ENCODE assay signal across 27 cellular contexts in the genomic region with DNA sequence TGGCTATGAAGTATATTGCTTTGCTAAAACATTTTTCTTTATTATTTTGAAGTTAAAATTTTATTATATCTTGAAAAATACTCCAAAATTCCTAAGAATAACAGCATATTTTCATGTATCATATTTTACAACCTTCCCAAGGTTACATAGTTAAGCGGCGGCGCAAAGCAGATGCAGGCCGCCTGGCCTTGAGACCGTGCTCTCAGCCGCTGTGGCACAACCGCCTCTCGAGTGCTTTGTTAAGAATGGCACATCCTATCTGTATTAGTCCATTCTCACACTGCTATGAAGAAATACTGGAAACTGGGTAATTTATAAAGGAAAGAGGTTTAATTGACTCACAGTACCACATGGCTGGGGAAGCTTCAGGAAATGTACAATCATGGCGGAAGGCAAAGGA.
"Had no signal": no experiment of that assay in that cellular context is flagged by ENCODE, and none has a peak within 500 bp of the region (broad histone marks: within the 10 kb centered on the region; RNA-seq: fewer than 3 reads in every experiment).

No MANE protein-coding gene starts in this region.

- H3K9me3 ChIP-seq: lower lobe of right lung, pancreas, prostate gland, stomach, transverse colon, upper lobe of left lung had no signal

- H3K4me3 Mint-ChIP-seq: naive thymus-derived CD8-positive, alpha-beta T cell; nephron; neural progenitor cell; stimulated activated naive B cell treated with anti-CD40 and anti-IgM and Interleukin-4, amounts not matched to agents 10 μg/mL and 1 μg/mL and 100 μg/mL, for 72 hours had no signal

- H3K27me3 ChIP-seq: neural progenitor cell, pancreas, stomach, transverse colon, upper lobe of left lung had no signal

- H3K9ac ChIP-seq: neural progenitor cell had no signal

- H3K36me3 ChIP-seq: lower lobe of right lung, neural progenitor cell, pancreas, prostate gland, stomach, transverse colon, upper lobe of left lung had no signal

- H3K9me3 Mint-ChIP-seq: neural progenitor cell; stimulated activated naive B cell treated with anti-CD40 and anti-IgM and Interleukin-4, amounts not matched to agents 10 μg/mL and 1 μg/mL and 100 μg/mL, for 72 hours had no signal

- ATAC-seq: left cardiac atrium; left lobe of liver; lower lobe of right lung; naive thymus-derived CD8-positive, alpha-beta T cell; pancreas; right cardiac atrium; sciatic nerve; stimulated activated naive B cell treated with anti-CD40 and anti-IgM and Interleukin-4, amounts not matched to agents 10 μg/mL and 1 μg/mL and 100 μg/mL, for 72 hours; stimulated activated naive CD8-positive, alpha-beta T cell treated with anti-CD3 and anti-CD28 coated beads, Interleukin-15, Interleukin-2, amounts not matched to agents 100 U/mL and 50 U/mL, for 24 hours had no signal

- DNase-seq: head of caudate nucleus; hippocampal formation; kidney glomerular epithelial cell; left cardiac atrium; lower lobe of right lung; mammary epithelial cell; mesenchymal stem cell; naive thymus-derived CD8-positive, alpha-beta T cell; pancreas; posterior cingulate gyrus; retina; right cardiac atrium; stimulated activated CD4-positive, alpha-beta T cell treated with anti-CD3 and anti-CD28 coated beads, Interleukin-12 subunit alpha, Interleukin-12 subunit beta, amount 100 ng/mL, for 4 hours; stimulated activated CD4-positive, alpha-beta T cell treated with anti-CD3 and anti-CD28 coated beads, Interleukin-15, amount 100 ng/mL, for 24 hours; stimulated activated CD4-positive, alpha-beta T cell treated with anti-CD3 and anti-CD28 coated beads, Interleukin-2, amount 100 ng/mL, for 24 hours; stimulated activated CD4-positive, alpha-beta T cell treated with anti-CD3 and anti-CD28 coated beads, Interleukin-4, amount 100 ng/mL, for 1 hour; stimulated activated naive B cell treated with anti-CD40 and anti-IgM and Interleukin-4, amounts not matched to agents 10 μg/mL and 1 μg/mL and 100 μg/mL, for 72 hours; stimulated activated naive CD8-positive, alpha-beta T cell treated with anti-CD3 and anti-CD28 coated beads, Interleukin-15, Interleukin-2, amounts not matched to agents 100 U/mL and 50 U/mL, for 24 hours; stomach; transverse colon had no signal

- H3K27ac ChIP-seq: lower lobe of right lung, neural progenitor cell, pancreas, prostate gland, skin epidermis, stomach, transverse colon, upper lobe of left lung had no signal

- H3K4me3 ChIP-seq: lower lobe of right lung, neural progenitor cell, pancreas, prostate gland, skin epidermis, stomach, transverse colon, upper lobe of left lung had no signal

- H2AFZ ChIP-seq: neural progenitor cell had no signal

- H3K4me1 ChIP-seq: neural progenitor cell, prostate gland had no signal

- H3K27ac Mint-ChIP-seq: naive thymus-derived CD8-positive, alpha-beta T cell; nephron; neural progenitor cell; stimulated activated naive B cell treated with anti-CD40 and anti-IgM and Interleukin-4, amounts not matched to agents 10 μg/mL and 1 μg/mL and 100 μg/mL, for 72 hours had no signal

- H3K4me2 ChIP-seq: neural progenitor cell had no signal
